1 cellular context compared by ENCODE assay signal in the genomic region with DNA sequence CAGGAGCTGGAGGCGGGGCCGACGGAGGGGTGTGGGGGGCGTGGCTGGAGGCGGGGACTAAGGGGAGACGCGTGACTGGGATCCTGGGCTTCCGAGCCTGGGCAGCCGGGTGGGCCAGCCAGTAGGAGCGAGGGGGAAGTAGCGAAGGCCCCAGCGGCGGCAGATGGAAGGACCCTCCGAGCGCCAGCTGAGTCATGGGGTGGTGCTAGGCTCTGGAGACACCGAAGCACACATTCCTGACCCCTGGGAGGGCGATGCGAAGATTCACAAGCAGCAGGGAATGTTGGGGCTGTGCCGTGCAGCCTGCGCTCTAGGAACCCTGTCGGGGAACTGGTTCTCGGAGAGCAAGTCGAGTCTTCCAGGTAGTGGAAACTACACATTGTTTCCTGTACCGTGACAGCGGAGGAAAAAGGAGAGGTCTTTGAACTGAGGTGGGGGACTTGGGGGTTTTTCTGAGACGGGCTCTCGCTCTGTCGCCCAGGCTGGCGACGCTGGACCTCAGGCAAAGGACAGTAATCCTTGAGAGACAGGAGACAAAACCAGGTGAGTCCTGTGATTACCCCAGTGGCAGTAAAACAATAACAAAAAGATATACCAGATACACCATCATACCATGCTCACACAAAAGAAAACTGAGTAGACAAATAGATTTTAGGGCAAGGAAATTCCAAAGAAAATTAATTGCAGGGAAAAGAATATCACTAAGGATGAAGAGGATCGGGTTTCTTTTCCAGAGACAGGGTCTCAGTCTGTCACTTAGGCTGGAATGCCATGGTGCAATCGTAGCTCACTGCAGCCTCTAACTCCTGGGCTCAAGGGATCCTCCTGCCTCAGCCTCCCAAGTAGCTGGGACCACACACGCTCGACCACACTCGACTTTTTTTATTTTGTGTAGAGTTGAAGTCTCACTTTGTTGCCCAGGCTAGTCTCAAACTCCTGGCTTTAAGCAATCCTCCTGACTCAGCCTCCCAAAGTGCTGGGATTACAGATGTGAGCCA.
TF ChIP-seq lines count a peak whose summit lies in the region.

No MANE protein-coding gene starts in this region.

TF ChIP-seq in K562, 482 proteins besides CTCF, POLR2A, EP300 and RAD21 (continued from another document and continues in another):
- TF ChIP-seq, protein P1, sequence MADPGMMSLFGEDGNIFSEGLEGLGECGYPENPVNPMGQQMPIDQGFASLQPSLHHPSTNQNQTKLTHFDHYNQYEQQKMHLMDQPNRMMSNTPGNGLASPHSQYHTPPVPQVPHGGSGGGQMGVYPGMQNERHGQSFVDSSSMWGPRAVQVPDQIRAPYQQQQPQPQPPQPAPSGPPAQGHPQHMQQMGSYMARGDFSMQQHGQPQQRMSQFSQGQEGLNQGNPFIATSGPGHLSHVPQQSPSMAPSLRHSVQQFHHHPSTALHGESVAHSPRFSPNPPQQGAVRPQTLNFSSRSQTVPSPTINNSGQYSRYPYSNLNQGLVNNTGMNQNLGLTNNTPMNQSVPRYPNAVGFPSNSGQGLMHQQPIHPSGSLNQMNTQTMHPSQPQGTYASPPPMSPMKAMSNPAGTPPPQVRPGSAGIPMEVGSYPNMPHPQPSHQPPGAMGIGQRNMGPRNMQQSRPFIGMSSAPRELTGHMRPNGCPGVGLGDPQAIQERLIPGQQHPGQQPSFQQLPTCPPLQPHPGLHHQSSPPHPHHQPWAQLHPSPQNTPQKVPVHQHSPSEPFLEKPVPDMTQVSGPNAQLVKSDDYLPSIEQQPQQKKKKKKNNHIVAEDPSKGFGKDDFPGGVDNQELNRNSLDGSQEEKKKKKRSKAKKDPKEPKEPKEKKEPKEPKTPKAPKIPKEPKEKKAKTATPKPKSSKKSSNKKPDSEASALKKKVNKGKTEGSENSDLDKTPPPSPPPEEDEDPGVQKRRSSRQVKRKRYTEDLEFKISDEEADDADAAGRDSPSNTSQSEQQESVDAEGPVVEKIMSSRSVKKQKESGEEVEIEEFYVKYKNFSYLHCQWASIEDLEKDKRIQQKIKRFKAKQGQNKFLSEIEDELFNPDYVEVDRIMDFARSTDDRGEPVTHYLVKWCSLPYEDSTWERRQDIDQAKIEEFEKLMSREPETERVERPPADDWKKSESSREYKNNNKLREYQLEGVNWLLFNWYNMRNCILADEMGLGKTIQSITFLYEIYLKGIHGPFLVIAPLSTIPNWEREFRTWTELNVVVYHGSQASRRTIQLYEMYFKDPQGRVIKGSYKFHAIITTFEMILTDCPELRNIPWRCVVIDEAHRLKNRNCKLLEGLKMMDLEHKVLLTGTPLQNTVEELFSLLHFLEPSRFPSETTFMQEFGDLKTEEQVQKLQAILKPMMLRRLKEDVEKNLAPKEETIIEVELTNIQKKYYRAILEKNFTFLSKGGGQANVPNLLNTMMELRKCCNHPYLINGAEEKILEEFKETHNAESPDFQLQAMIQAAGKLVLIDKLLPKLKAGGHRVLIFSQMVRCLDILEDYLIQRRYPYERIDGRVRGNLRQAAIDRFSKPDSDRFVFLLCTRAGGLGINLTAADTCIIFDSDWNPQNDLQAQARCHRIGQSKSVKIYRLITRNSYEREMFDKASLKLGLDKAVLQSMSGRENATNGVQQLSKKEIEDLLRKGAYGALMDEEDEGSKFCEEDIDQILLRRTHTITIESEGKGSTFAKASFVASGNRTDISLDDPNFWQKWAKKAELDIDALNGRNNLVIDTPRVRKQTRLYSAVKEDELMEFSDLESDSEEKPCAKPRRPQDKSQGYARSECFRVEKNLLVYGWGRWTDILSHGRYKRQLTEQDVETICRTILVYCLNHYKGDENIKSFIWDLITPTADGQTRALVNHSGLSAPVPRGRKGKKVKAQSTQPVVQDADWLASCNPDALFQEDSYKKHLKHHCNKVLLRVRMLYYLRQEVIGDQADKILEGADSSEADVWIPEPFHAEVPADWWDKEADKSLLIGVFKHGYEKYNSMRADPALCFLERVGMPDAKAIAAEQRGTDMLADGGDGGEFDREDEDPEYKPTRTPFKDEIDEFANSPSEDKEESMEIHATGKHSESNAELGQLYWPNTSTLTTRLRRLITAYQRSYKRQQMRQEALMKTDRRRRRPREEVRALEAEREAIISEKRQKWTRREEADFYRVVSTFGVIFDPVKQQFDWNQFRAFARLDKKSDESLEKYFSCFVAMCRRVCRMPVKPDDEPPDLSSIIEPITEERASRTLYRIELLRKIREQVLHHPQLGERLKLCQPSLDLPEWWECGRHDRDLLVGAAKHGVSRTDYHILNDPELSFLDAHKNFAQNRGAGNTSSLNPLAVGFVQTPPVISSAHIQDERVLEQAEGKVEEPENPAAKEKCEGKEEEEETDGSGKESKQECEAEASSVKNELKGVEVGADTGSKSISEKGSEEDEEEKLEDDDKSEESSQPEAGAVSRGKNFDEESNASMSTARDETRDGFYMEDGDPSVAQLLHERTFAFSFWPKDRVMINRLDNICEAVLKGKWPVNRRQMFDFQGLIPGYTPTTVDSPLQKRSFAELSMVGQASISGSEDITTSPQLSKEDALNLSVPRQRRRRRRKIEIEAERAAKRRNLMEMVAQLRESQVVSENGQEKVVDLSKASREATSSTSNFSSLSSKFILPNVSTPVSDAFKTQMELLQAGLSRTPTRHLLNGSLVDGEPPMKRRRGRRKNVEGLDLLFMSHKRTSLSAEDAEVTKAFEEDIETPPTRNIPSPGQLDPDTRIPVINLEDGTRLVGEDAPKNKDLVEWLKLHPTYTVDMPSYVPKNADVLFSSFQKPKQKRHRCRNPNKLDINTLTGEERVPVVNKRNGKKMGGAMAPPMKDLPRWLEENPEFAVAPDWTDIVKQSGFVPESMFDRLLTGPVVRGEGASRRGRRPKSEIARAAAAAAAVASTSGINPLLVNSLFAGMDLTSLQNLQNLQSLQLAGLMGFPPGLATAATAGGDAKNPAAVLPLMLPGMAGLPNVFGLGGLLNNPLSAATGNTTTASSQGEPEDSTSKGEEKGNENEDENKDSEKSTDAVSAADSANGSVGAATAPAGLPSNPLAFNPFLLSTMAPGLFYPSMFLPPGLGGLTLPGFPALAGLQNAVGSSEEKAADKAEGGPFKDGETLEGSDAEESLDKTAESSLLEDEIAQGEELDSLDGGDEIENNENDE (IDR thresholded peaks at IDR 0.05; ENCODE audit: low read depth, low read length), result no peak
- TF ChIP-seq, protein P2, sequence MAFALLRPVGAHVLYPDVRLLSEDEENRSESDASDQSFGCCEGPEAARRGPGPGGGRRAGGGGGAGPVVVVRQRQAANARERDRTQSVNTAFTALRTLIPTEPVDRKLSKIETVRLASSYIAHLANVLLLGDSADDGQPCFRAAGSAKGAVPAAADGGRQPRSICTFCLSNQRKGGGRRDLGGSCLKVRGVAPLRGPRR (CRISPR knock-in tag; IDR thresholded peaks at IDR 0.05), result no peak
- TF ChIP-seq, protein P3, sequence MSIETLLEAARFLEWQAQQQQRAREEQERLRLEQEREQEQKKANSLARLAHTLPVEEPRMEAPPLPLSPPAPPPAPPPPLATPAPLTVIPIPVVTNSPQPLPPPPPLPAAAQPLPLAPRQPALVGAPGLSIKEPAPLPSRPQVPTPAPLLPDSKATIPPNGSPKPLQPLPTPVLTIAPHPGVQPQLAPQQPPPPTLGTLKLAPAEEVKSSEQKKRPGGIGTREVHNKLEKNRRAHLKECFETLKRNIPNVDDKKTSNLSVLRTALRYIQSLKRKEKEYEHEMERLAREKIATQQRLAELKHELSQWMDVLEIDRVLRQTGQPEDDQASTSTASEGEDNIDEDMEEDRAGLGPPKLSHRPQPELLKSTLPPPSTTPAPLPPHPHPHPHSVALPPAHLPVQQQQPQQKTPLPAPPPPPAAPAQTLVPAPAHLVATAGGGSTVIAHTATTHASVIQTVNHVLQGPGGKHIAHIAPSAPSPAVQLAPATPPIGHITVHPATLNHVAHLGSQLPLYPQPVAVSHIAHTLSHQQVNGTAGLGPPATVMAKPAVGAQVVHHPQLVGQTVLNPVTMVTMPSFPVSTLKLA (conservative IDR thresholded peaks at IDR 0.05), result peak in 1 of 2 experiments; percentile 77; a peak in 2 of 4 replicates
- TF ChIP-seq JUN (IDR thresholded peaks at IDR 0.05; ENCODE audit: borderline replicate concordance, low read depth, low read length) (no peak), JUN (CRISPR knock-in tag; IDR thresholded peaks at IDR 0.05; ENCODE audit: borderline replicate concordance) (no peak), CTBP1 (IDR thresholded peaks at IDR 0.05; ENCODE audit: borderline replicate concordance) (no peak), YY1 (IDR thresholded peaks at IDR 0.05; ENCODE audit: borderline replicate concordance in 1 of 3, control insufficient read depth in 1 of 3, extremely low read depth in 1 of 3, insufficient read depth in 3 of 3, insufficient read length in 1 of 3, insufficient replicate concordance in 2 of 3, low read depth in 1 of 3, low read length in 2 of 3) (peak in 1 of 3 experiments; percentile 59), SNIP1 (IDR thresholded peaks at IDR 0.05; ENCODE audit: low read depth) (no peak), U2AF1 (optimal IDR thresholded peaks at IDR 0.05; ENCODE audit: low read depth, low read length) (no peak)
- TF ChIP-seq, protein P4, sequence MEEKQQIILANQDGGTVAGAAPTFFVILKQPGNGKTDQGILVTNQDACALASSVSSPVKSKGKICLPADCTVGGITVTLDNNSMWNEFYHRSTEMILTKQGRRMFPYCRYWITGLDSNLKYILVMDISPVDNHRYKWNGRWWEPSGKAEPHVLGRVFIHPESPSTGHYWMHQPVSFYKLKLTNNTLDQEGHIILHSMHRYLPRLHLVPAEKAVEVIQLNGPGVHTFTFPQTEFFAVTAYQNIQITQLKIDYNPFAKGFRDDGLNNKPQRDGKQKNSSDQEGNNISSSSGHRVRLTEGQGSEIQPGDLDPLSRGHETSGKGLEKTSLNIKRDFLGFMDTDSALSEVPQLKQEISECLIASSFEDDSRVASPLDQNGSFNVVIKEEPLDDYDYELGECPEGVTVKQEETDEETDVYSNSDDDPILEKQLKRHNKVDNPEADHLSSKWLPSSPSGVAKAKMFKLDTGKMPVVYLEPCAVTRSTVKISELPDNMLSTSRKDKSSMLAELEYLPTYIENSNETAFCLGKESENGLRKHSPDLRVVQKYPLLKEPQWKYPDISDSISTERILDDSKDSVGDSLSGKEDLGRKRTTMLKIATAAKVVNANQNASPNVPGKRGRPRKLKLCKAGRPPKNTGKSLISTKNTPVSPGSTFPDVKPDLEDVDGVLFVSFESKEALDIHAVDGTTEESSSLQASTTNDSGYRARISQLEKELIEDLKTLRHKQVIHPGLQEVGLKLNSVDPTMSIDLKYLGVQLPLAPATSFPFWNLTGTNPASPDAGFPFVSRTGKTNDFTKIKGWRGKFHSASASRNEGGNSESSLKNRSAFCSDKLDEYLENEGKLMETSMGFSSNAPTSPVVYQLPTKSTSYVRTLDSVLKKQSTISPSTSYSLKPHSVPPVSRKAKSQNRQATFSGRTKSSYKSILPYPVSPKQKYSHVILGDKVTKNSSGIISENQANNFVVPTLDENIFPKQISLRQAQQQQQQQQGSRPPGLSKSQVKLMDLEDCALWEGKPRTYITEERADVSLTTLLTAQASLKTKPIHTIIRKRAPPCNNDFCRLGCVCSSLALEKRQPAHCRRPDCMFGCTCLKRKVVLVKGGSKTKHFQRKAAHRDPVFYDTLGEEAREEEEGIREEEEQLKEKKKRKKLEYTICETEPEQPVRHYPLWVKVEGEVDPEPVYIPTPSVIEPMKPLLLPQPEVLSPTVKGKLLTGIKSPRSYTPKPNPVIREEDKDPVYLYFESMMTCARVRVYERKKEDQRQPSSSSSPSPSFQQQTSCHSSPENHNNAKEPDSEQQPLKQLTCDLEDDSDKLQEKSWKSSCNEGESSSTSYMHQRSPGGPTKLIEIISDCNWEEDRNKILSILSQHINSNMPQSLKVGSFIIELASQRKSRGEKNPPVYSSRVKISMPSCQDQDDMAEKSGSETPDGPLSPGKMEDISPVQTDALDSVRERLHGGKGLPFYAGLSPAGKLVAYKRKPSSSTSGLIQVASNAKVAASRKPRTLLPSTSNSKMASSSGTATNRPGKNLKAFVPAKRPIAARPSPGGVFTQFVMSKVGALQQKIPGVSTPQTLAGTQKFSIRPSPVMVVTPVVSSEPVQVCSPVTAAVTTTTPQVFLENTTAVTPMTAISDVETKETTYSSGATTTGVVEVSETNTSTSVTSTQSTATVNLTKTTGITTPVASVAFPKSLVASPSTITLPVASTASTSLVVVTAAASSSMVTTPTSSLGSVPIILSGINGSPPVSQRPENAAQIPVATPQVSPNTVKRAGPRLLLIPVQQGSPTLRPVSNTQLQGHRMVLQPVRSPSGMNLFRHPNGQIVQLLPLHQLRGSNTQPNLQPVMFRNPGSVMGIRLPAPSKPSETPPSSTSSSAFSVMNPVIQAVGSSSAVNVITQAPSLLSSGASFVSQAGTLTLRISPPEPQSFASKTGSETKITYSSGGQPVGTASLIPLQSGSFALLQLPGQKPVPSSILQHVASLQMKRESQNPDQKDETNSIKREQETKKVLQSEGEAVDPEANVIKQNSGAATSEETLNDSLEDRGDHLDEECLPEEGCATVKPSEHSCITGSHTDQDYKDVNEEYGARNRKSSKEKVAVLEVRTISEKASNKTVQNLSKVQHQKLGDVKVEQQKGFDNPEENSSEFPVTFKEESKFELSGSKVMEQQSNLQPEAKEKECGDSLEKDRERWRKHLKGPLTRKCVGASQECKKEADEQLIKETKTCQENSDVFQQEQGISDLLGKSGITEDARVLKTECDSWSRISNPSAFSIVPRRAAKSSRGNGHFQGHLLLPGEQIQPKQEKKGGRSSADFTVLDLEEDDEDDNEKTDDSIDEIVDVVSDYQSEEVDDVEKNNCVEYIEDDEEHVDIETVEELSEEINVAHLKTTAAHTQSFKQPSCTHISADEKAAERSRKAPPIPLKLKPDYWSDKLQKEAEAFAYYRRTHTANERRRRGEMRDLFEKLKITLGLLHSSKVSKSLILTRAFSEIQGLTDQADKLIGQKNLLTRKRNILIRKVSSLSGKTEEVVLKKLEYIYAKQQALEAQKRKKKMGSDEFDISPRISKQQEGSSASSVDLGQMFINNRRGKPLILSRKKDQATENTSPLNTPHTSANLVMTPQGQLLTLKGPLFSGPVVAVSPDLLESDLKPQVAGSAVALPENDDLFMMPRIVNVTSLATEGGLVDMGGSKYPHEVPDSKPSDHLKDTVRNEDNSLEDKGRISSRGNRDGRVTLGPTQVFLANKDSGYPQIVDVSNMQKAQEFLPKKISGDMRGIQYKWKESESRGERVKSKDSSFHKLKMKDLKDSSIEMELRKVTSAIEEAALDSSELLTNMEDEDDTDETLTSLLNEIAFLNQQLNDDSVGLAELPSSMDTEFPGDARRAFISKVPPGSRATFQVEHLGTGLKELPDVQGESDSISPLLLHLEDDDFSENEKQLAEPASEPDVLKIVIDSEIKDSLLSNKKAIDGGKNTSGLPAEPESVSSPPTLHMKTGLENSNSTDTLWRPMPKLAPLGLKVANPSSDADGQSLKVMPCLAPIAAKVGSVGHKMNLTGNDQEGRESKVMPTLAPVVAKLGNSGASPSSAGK (IDR thresholded peaks at IDR 0.05), result no peak
- TF ChIP-seq, protein P5, sequence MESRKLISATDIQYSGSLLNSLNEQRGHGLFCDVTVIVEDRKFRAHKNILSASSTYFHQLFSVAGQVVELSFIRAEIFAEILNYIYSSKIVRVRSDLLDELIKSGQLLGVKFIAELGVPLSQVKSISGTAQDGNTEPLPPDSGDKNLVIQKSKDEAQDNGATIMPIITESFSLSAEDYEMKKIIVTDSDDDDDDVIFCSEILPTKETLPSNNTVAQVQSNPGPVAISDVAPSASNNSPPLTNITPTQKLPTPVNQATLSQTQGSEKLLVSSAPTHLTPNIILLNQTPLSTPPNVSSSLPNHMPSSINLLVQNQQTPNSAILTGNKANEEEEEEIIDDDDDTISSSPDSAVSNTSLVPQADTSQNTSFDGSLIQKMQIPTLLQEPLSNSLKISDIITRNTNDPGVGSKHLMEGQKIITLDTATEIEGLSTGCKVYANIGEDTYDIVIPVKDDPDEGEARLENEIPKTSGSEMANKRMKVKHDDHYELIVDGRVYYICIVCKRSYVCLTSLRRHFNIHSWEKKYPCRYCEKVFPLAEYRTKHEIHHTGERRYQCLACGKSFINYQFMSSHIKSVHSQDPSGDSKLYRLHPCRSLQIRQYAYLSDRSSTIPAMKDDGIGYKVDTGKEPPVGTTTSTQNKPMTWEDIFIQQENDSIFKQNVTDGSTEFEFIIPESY (CRISPR knock-in tag; IDR thresholded peaks at IDR 0.05), result no peak
